ENCODE assay signal across 1 cellular context in the genomic region with DNA sequence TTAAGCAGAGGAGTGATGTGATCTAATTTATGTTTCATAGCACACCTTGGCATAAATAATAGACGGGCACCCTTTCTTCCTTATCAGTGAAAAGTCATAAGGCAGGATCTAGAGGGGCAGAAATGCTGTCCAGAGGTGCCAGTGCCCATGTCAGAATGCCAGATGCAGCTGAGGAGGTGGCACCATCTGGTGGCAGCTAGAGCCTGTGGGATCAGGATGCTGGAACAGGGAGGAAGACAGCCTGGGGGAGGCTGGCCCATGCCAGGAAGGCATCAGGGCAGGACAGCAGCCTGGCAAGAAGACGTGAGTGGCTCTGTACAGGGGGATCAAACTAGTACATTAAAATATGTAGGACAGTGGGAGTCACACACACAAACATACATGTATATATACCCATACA.
TF ChIP-seq lines count a peak whose summit lies in the region.

No MANE protein-coding gene starts in this region.

TF ChIP-seq in HepG2, 621 proteins besides CTCF, POLR2A, EP300 and RAD21 (continued from another document):
- TF ChIP-seq, protein P1, sequence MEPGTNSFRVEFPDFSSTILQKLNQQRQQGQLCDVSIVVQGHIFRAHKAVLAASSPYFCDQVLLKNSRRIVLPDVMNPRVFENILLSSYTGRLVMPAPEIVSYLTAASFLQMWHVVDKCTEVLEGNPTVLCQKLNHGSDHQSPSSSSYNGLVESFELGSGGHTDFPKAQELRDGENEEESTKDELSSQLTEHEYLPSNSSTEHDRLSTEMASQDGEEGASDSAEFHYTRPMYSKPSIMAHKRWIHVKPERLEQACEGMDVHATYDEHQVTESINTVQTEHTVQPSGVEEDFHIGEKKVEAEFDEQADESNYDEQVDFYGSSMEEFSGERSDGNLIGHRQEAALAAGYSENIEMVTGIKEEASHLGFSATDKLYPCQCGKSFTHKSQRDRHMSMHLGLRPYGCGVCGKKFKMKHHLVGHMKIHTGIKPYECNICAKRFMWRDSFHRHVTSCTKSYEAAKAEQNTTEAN (CRISPR knock-in tag; conservative IDR thresholded peaks at IDR 0.05), result no peak
- no peak for TF ChIP-seq ZNF776 (CRISPR knock-in tag; IDR thresholded peaks at IDR 0.05)
- no peak for TF ChIP-seq KDM4B (CRISPR knock-in tag; IDR thresholded peaks at IDR 0.05)
